In genomic region chr22:23047265-23047664, GRCh38 we compare ENCODE assay signal across 21 cellular contexts. TPM values are rescaled to one million over a fixed set of nuclear protein-coding genes. Genes with fewer than 3 reads are reported as not detected.
DNase-seq lines count a peak whose midpoint lies in the region; ATAC-seq, FAIRE-seq and TF ChIP-seq lines count a peak whose summit lies in the region.
"Had no signal": no experiment of that assay in that cellular context is flagged by ENCODE, and none has a peak within 500 bp of the region (broad histone marks: within the 10 kb centered on the region; RNA-seq: fewer than 3 reads in every experiment).

No MANE protein-coding gene starts in this region.

- H3K9me3 ChIP-seq in H1 (ENCODE audit: insufficient read depth in 2 of 2, low read depth in 1 of 2, low read length in 1 of 2), result peaks cover 6 to 12% of the 10 kb centered on the region in 2 experiments; a peak in 3 of 4 replicates
- H3K9me3 ChIP-seq in neuronal stem cell (replicated peaks in 1 of 2; ENCODE audit: control insufficient read depth in 2 of 2, insufficient read depth in 1 of 2, low read depth in 1 of 2, low read length in 2 of 2), result peaks cover 0 to 10% of the 10 kb centered on the region in 2 donors
- 0 out of 2 replicates have a peak, but pooled peaks cover 5% of the 10 kb centered on the region for H3K9me3 ChIP-seq in PC-3 (ENCODE audit: low read length)

- peaks cover 27% of the 10 kb centered on the region for H3K4me1 ChIP-seq in GM23338 (ENCODE audit: insufficient read depth)
- peaks cover 0 to 8% (median 5%) of the 10 kb centered on the region in 4 experiments; a peak in 4 of 7 replicates for H3K4me1 ChIP-seq in H1 (replicated peaks in 1 of 4; ENCODE audit: control insufficient read depth in 3 of 4, insufficient read depth in 4 of 4, low read length in 3 of 4)
- no peaks in the 10 kb centered on the region for H3K4me1 ChIP-seq in neuronal stem cell (ENCODE audit: control insufficient read depth in 2 of 2, insufficient read depth in 1 of 2, low read depth in 1 of 2, low read length in 2 of 2)
- H3K4me1 ChIP-seq in PC-3 (ENCODE audit: insufficient read depth, low read length), result peaks cover 10% of the 10 kb centered on the region

- H3K9me3 Mint-ChIP-seq in activated CD8-positive, alpha-beta memory T cell treated with anti-CD3 and anti-CD28 coated beads, Interleukin-2, amount 10 ng/mL, durations not matched to agents 7 days and 5 days (ENCODE audit: low read depth), result no peaks in the 10 kb centered on the region
- H3K9me3 Mint-ChIP-seq in GM23338, result peaks cover 22% of the 10 kb centered on the region
- H3K9me3 Mint-ChIP-seq: CD8-positive, alpha-beta T cell had no signal

- H3K27ac ChIP-seq in GM23338 (ENCODE audit: low read depth), result no peak overlapping the region
- H3K27ac ChIP-seq in H1 (ENCODE audit: low read depth, low read length), result no peak overlapping the region
- no peak overlapping the region for H3K27ac ChIP-seq in neuronal stem cell (replicated peaks; ENCODE audit: low read length)
- no peak overlapping the region for H3K27ac ChIP-seq in PC-3 (ENCODE audit: low read length)
- H3K27ac ChIP-seq in caudate nucleus (ENCODE audit: low read depth, low read length), result no peak overlapping the region
- H3K27ac ChIP-seq: 22Rv1, HL-60 had no signal

- ATAC-seq in activated CD8-positive, alpha-beta memory T cell treated with anti-CD3 and anti-CD28 coated beads, Interleukin-2, amount 10 ng/mL, durations not matched to agents 7 days and 5 days, result no peak
- ATAC-seq in GM23338 (no peak), PC-3 (no peak)
- ATAC-seq: CD8-positive, alpha-beta T cell had no signal

- no peak overlapping the region for H3K27ac Mint-ChIP-seq in activated CD8-positive, alpha-beta memory T cell treated with anti-CD3 and anti-CD28 coated beads, Interleukin-2, amount 10 ng/mL, durations not matched to agents 7 days and 5 days
- H3K27ac Mint-ChIP-seq in GM23338, result no peak overlapping the region
- H3K27ac Mint-ChIP-seq: CD14-positive monocyte; CD8-positive, alpha-beta T cell had no signal

- TF ChIP-seq POLR2A in H1 (IDR thresholded peaks at IDR 0.05; ENCODE audit: control extremely low read depth in 1 of 2, low read depth in 2 of 2, low read length in 2 of 2), result no peak

- H2BK15ac ChIP-seq in H1 (ENCODE audit: low read length) (peak overlapping the region; percentile 95; the same call in 1 of the 2 replicates), neuronal stem cell (ENCODE audit: low read length) (no peak overlapping the region)

- no peak for FAIRE-seq in H1 (lab: Jason Lieb, UNC)
- FAIRE-seq: D721Med, G401.6, GM12891 had no signal

- no peak overlapping the region for H4K5ac ChIP-seq in H1 (ENCODE audit: insufficient read length, low read depth, low read length)

- no peak for TF ChIP-seq EP300 in H1 (IDR thresholded peaks at IDR 0.05; ENCODE audit: borderline replicate concordance in 1 of 2, low read depth in 2 of 2, low read length in 2 of 2)

- TF ChIP-seq CTCF in GM23338 (conservative IDR thresholded peaks at IDR 0.05; ENCODE audit: low read depth in 2 of 2), result no peak
- TF ChIP-seq CTCF in H1 (IDR thresholded peaks at IDR 0.05; ENCODE audit: control extremely low read depth in 1 of 3, insufficient read depth in 1 of 3, low read depth in 1 of 3, low read length in 3 of 3), result no peak
- no peak for TF ChIP-seq CTCF in PC-3 (conservative IDR thresholded peaks at IDR 0.05; ENCODE audit: low read depth, low read length)

- no peak overlapping the region for H4K8ac ChIP-seq in H1 (ENCODE audit: extremely low read depth, insufficient read depth, low read length)
- no peak overlapping the region for H4K8ac ChIP-seq in neuronal stem cell (ENCODE audit: low read depth, low read length)

- no peaks in the 10 kb centered on the region for H3K79me1 ChIP-seq in H1 (ENCODE audit: low read depth, low read length)
- H3K79me1 ChIP-seq in neuronal stem cell (ENCODE audit: low read depth, low read length), result no peaks in the 10 kb centered on the region

- H3K18ac ChIP-seq in H1 (ENCODE audit: extremely low read depth, low read length), result peak overlapping the region; percentile 36; the same call in 1 of the 2 replicates
- no peak overlapping the region for H3K18ac ChIP-seq in neuronal stem cell (ENCODE audit: low read length)

- H3K36me3 ChIP-seq in GM23338 (ENCODE audit: insufficient read depth) (no peaks in the 10 kb centered on the region), H1 (ENCODE audit: control insufficient read depth in 2 of 4, insufficient read depth in 4 of 4, low read length in 3 of 4) (no peaks in the 10 kb centered on the region), neuronal stem cell (replicated peaks in 1 of 2; ENCODE audit: control insufficient read depth in 2 of 2, insufficient read depth in 2 of 2, low read length in 2 of 2) (no peaks in the 10 kb centered on the region), PC-3 (ENCODE audit: low read depth, low read length) (no peaks in the 10 kb centered on the region)

- H3K4me2 ChIP-seq in GM23338 (no peak overlapping the region; the same call in 1 of the 2 replicates), H1 (ENCODE audit: insufficient read depth in 1 of 2, low read depth in 2 of 2, low read length in 2 of 2) (no peak overlapping the region), neuronal stem cell (ENCODE audit: insufficient read depth, low read length, poor library complexity, severe bottlenecking) (no peak overlapping the region), PC-3 (ENCODE audit: low read length) (no peak overlapping the region)

- no peak overlapping the region for H4K91ac ChIP-seq in H1 (replicated peaks; ENCODE audit: insufficient read length, low read length)
- no peak overlapping the region for H4K91ac ChIP-seq in neuronal stem cell (ENCODE audit: low read depth, low read length, poor library complexity)

- H3K56ac ChIP-seq in H1 (replicated peaks; ENCODE audit: insufficient read length, low read depth, low read length), result no peak overlapping the region

- H2BK5ac ChIP-seq in H1 (ENCODE audit: low read depth, low read length) (0 out of 2 replicates have a peak overlapping the region, but pooled peaks have one; percentile 26), neuronal stem cell (ENCODE audit: low read length) (peak overlapping the region; percentile 53)

- no peak overlapping the region; the same call in 1 of the 2 replicates for H2BK20ac ChIP-seq in H1 (ENCODE audit: low read length)

- no peaks in the 10 kb centered on the region for H3F3A ChIP-seq in GM23338 (replicated peaks; ENCODE audit: low read depth)
- H3F3A ChIP-seq in PC-3 (ENCODE audit: low read length, unreplicated experiment), result no peaks in the 10 kb centered on the region

- H4K20me1 ChIP-seq in GM23338 (replicated peaks; ENCODE audit: insufficient read depth) (no peaks in the 10 kb centered on the region), H1 (replicated peaks in 1 of 2; ENCODE audit: control insufficient read depth in 1 of 2, insufficient read depth in 2 of 2, low read length in 2 of 2) (no peaks in the 10 kb centered on the region), PC-3 (ENCODE audit: low read length) (no peaks in the 10 kb centered on the region)

- no peak overlapping the region for H3K4ac ChIP-seq in H1 (replicated peaks; ENCODE audit: insufficient read length, low read depth, low read length)
- H3K4ac ChIP-seq in neuronal stem cell (ENCODE audit: low read length), result no peak overlapping the region

- no TSS peak for BruUV-seq in PC-3 (replicated peaks; lab: Mats Ljungman, UMichigan)

- CTCF ChIA-PET in activated CD8-positive, alpha-beta memory T cell treated with anti-CD3 and anti-CD28 coated beads, Interleukin-2, amount 10 ng/mL, durations not matched to agents 7 days and 5 days (lab: Charles Lee), result no interaction called here
- CTCF ChIA-PET in H1 (lab: Charles Lee; ENCODE audit: partially characterized antibody), result interaction anchor here (1.6 kb wide), 1 partner anchor 88 kb away, joined by 4 read pairs; no protein-coding TSS in a partner anchor
- CTCF ChIA-PET in PC-3 (lab: Charles Lee), result no interaction called here

- intact Hi-C loops in PC-3 (cut with micrococcal nuclease), result no loop called here

- DNase-seq in activated CD8-positive, alpha-beta memory T cell treated with anti-CD3 and anti-CD28 coated beads, Interleukin-2, amount 10 ng/mL, durations not matched to agents 7 days and 5 days, result peak; percentile 5
- no peak for DNase-seq in activated CD8-positive, alpha-beta memory T cell treated with anti-CD3 and anti-CD28 coated beads, Interleukin-2, amount 50 U/mL, for 48 hours
- DNase-seq in GM23338 (ENCODE audit: low spot score) (no peak), H1 (ENCODE audit: low read depth in 1 of 2, low spot score in 2 of 2) (no peak), neuronal stem cell (ENCODE audit: low spot score) (no peak), PC-3 (no peak), NCI-H1105 (lab: John Stamatoyannopoulos, UW) (no peak), caudate nucleus (lab: John Stamatoyannopoulos, UW) (no peak)
- DNase-seq: COR-L47, DMS153, DMS79 treated with DMSO at 0.1 percent for 48 hours, EL, GOT3, HCEC 1CT had no signal

- H3K9ac ChIP-seq in H1 (replicated peaks in 1 of 4; ENCODE audit: extremely low read depth in 1 of 4, low read depth in 3 of 4, low read length in 3 of 4), result no peak overlapping the region
- H3K9ac ChIP-seq in neuronal stem cell (ENCODE audit: low read depth, low read length, poor library complexity), result no peak overlapping the region
- H3K9ac ChIP-seq in PC-3 (ENCODE audit: low read length), result no peak overlapping the region

- H3K4me1 Mint-ChIP-seq in activated CD8-positive, alpha-beta memory T cell treated with anti-CD3 and anti-CD28 coated beads, Interleukin-2, amount 10 ng/mL, durations not matched to agents 7 days and 5 days, result no peaks in the 10 kb centered on the region
- H3K4me1 Mint-ChIP-seq in GM23338, result peaks cover 25% of the 10 kb centered on the region
- H3K4me1 Mint-ChIP-seq: CD14-positive monocyte had no signal

- peaks cover 56% of the 10 kb centered on the region for H3K27me3 Mint-ChIP-seq in activated CD8-positive, alpha-beta memory T cell treated with anti-CD3 and anti-CD28 coated beads, Interleukin-2, amount 10 ng/mL, durations not matched to agents 7 days and 5 days
- H3K27me3 Mint-ChIP-seq in GM23338 (ENCODE audit: insufficient read depth, low read depth, poor library complexity), result peaks cover 6% of the 10 kb centered on the region

- H2AK5ac ChIP-seq in H1 (ENCODE audit: low read depth, low read length) (no peak overlapping the region), neuronal stem cell (ENCODE audit: low read depth, low read length) (no peak overlapping the region)

- H3K23me2 ChIP-seq in H1 (ENCODE audit: low read depth, low read length), result no peaks in the 10 kb centered on the region

- POLR2A ChIA-PET in H1 (lab: Charles Lee; ENCODE audit: partially characterized antibody), result no interaction called here
- POLR2A ChIA-PET in PC-3 (lab: Charles Lee; ENCODE audit: unreplicated experiment), result no interaction called here

- peaks cover 1% of the 10 kb centered on the region for H3K36me3 Mint-ChIP-seq in activated CD8-positive, alpha-beta memory T cell treated with anti-CD3 and anti-CD28 coated beads, Interleukin-2, amount 10 ng/mL, durations not matched to agents 7 days and 5 days
- H3K36me3 Mint-ChIP-seq in GM23338 (ENCODE audit: low read depth), result peaks cover 14% of the 10 kb centered on the region; the same call in 2 of the 3 replicates
- H3K36me3 Mint-ChIP-seq: CD14-positive monocyte; CD8-positive, alpha-beta T cell had no signal

- H2AFZ ChIP-seq in GM23338 (0 out of 2 replicates have a peak overlapping the region, but pooled peaks have one; percentile 32), H1 (ENCODE audit: low read length) (peak overlapping the region; percentile 85), neuronal stem cell (ENCODE audit: low read length) (peak overlapping the region; percentile 40), PC-3 (ENCODE audit: low read length) (no peak overlapping the region)

- H2BK12ac ChIP-seq in H1 (ENCODE audit: low read depth, low read length) (no peak overlapping the region), neuronal stem cell (ENCODE audit: low read length) (no peak overlapping the region)

- H3K4me3 ChIP-seq in GM23338 (no peak overlapping the region), H1 (ENCODE audit: extremely low read depth in 1 of 4, insufficient read depth in 2 of 4, low read depth in 3 of 4, low read length in 4 of 4) (no peak overlapping the region), neuronal stem cell (ENCODE audit: low read length in 2 of 2) (no peak overlapping the region), PC-3 (ENCODE audit: low read length) (no peak overlapping the region)

- TF ChIP-seq RAD21 in H1 (IDR thresholded peaks at IDR 0.05 in 1 of 2, conservative IDR thresholded peaks at IDR 0.05 in 1 of 2; ENCODE audit: low read depth in 2 of 2, low read length in 2 of 2), result no peak

- H3K23ac ChIP-seq in H1 (ENCODE audit: insufficient read length) (no peak overlapping the region), neuronal stem cell (ENCODE audit: low read depth, low read length, poor library complexity) (peak overlapping the region; percentile 85)

- no peak overlapping the region for H2BK120ac ChIP-seq in H1 (replicated peaks; ENCODE audit: low read depth, low read length)
- no peak overlapping the region for H2BK120ac ChIP-seq in neuronal stem cell (ENCODE audit: low read depth, low read length)

- H3K9me2 ChIP-seq in GM23338 (ENCODE audit: insufficient read depth), result peaks cover 4% of the 10 kb centered on the region; the same call in 1 of the 2 replicates
- H3K9me2 ChIP-seq in PC-3 (replicated peaks; ENCODE audit: low read length), result no peaks in the 10 kb centered on the region

- H3K79me2 ChIP-seq in GM23338 (replicated peaks; ENCODE audit: insufficient read depth) (no peaks in the 10 kb centered on the region), H1 (ENCODE audit: control insufficient read depth in 1 of 2, insufficient read depth in 2 of 2, low read length in 2 of 2) (no peaks in the 10 kb centered on the region), PC-3 (ENCODE audit: low read length) (no peaks in the 10 kb centered on the region)

- H3K4me3 Mint-ChIP-seq in activated CD8-positive, alpha-beta memory T cell treated with anti-CD3 and anti-CD28 coated beads, Interleukin-2, amount 10 ng/mL, durations not matched to agents 7 days and 5 days, result no peak overlapping the region
- H3K4me3 Mint-ChIP-seq in GM23338, result no peak overlapping the region
- H3K4me3 Mint-ChIP-seq: CD14-positive monocyte; CD8-positive, alpha-beta T cell had no signal

- no peaks in the 10 kb centered on the region for H3K27me3 ChIP-seq in GM23338 (ENCODE audit: insufficient read depth)
- no peaks in the 10 kb centered on the region for H3K27me3 ChIP-seq in H1 (replicated peaks in 1 of 4; ENCODE audit: control insufficient read depth in 3 of 4, extremely low read depth in 1 of 4, insufficient read depth in 3 of 4, low read length in 3 of 4)
- no peaks in the 10 kb centered on the region for H3K27me3 ChIP-seq in neuronal stem cell (ENCODE audit: control insufficient read depth in 3 of 3, insufficient read depth in 3 of 3, low read depth in 1 of 3, low read length in 3 of 3)
- no peaks in the 10 kb centered on the region for H3K27me3 ChIP-seq in PC-3 (ENCODE audit: low read length)

- H3K14ac ChIP-seq in H1 (ENCODE audit: insufficient read length) (no peak overlapping the region), neuronal stem cell (ENCODE audit: low read length) (no peak overlapping the region)

- 97% methylated on average over 8 of the region's 8 CpGs; no CpG with 5 or more reads in 1 of the 2 experiments for WGBS in H1 (ENCODE audit: extremely low coverage in 1 of 2, insufficient coverage in 1 of 2, insufficient read length in 1 of 2, insufficient replicate concordance in 2 of 2, low coverage in 1 of 2, low lambda C conversion rate in 2 of 2, missing lambda C conversion rate in 1 of 2), 2 experiments
- no CpG with 5 or more reads among the region's 8 CpGs for WGBS in neuronal stem cell (ENCODE audit: extremely low coverage in 2 of 2, insufficient read length in 2 of 2, insufficient replicate concordance in 1 of 2), 2 donors

RNA-seq across cellular contexts. Expression of gene GNAZ, which starts 23.1 kb away (rescaled TPM):
- total RNA-seq in activated CD8-positive, alpha-beta memory T cell treated with anti-CD3 and anti-CD28 coated beads, Interleukin-2, amount 10 ng/mL, durations not matched to agents 7 days and 5 days, result under 1 TPM in 1 of 2 experiments, not detected in 1; 0.12 TPM
- total RNA-seq in GM23338 (2014; rRNA removed; shearing (Covaris generic)), result 9.9 and 11.1 TPM in 2 replicates
- polyA plus RNA-seq in GM23338 (2016; fragmentation: Nextera tagmentation; extraction: Ambion mirVana) (2.9 TPM in 2 replicates), H1 (2011; rRNA removed) (6.6 and 6.9 TPM in 2 replicates)
- total RNA-seq in H1 (2021; fragmentation: NEBNext Ultra II Directional; extraction: Animal tissue kit (Norgen Biotek cat#: 25700)), result 9.6 and 9.7 TPM in 2 replicates
- 7.7 TPM for polyA plus RNA-seq in H1 (2011; cell fraction: cytosol; rRNA removed)
- 7.4 TPM for polyA plus RNA-seq in H1 (2011; cell fraction: nucleus; rRNA removed)
- polyA plus RNA-seq in H1 (2012, experiment 1 of 2), result 5.7 to 7.8 TPM (median 6.8 TPM) in 4 replicates
- polyA plus RNA-seq in H1 (2012, experiment 2 of 2), result 4.4 TPM
- polyA plus RNA-seq in H1 (2013, experiment 1 of 2), result 5.3 TPM
- polyA plus RNA-seq in H1 (2013, experiment 2 of 2), result 5.5 TPM
- 6.4 and 7.5 TPM in 2 replicates for polyA minus RNA-seq in H1 (2011; rRNA and poly(A)+ RNA removed)
- polyA minus RNA-seq in H1 (2011; cell fraction: cytosol; rRNA and poly(A)+ RNA removed), result 5.6 TPM
- 4.3 TPM for polyA minus RNA-seq in H1 (2011; cell fraction: nucleus; rRNA and poly(A)+ RNA removed)
- polyA plus RNA-seq in neuronal stem cell (2013, experiment 1 of 2), result 36.9 TPM
- polyA plus RNA-seq in neuronal stem cell (2013, experiment 2 of 2), result 37.0 TPM
- 14.4 and 17.6 TPM in 2 replicates for total RNA-seq in PC-3 (2014; rRNA removed)
- total RNA-seq: CD8-positive, alpha-beta T cell had no signal
